1 cellular context compared by ENCODE assay signal in genomic region chr2:73970850-73971471, GRCh38.
A peak's percentile ranks its signal among the peaks of the same experiment; 100 is the strongest.
TF ChIP-seq lines count a peak whose summit lies in the region.

No MANE protein-coding gene starts in this region.

TF ChIP-seq in HepG2, 621 proteins besides CTCF, POLR2A, EP300 and RAD21 (continued from another document and continues in another):
- TF ChIP-seq HHEX (CRISPR knock-in tag; IDR thresholded peaks at IDR 0.05): no peak
- TF ChIP-seq ZNF782 (CRISPR knock-in tag; IDR thresholded peaks at IDR 0.05; ENCODE audit: borderline replicate concordance): no peak
- no peak for TF ChIP-seq ZNF264 (CRISPR knock-in tag; IDR thresholded peaks at IDR 0.05)
- TF ChIP-seq PLRG1 (conservative IDR thresholded peaks at IDR 0.05): no peak
- no peak for TF ChIP-seq ZNF569 (CRISPR knock-in tag; IDR thresholded peaks at IDR 0.05; ENCODE audit: borderline replicate concordance)
- TF ChIP-seq GABPA (IDR thresholded peaks at IDR 0.05; ENCODE audit: low read depth, low read length): no peak
- TF ChIP-seq GABPA (CRISPR knock-in tag; IDR thresholded peaks at IDR 0.05; ENCODE audit: low read depth): 0 out of 2 replicates have a peak, but pooled peaks have one; percentile 21
- no peak for TF ChIP-seq ZFY (CRISPR knock-in tag; IDR thresholded peaks at IDR 0.05)
- TF ChIP-seq KDM2A (CRISPR knock-in tag; IDR thresholded peaks at IDR 0.05; ENCODE audit: borderline replicate concordance, low read depth): 0 out of 2 replicates have a peak, but pooled peaks have one; percentile 37
- TF ChIP-seq SAP130 (CRISPR knock-in tag; IDR thresholded peaks at IDR 0.05; ENCODE audit: low read depth): peak; percentile 45
- no peak for TF ChIP-seq MZF1 (CRISPR knock-in tag; IDR thresholded peaks at IDR 0.05; ENCODE audit: borderline replicate concordance)
- no peak for TF ChIP-seq ZNF7 (CRISPR knock-in tag; IDR thresholded peaks at IDR 0.05)
- TF ChIP-seq ZNF121 (CRISPR knock-in tag; IDR thresholded peaks at IDR 0.05): no peak
- TF ChIP-seq ZNF776 (CRISPR knock-in tag; IDR thresholded peaks at IDR 0.05): no peak
- TF ChIP-seq PHF8 (CRISPR knock-in tag; IDR thresholded peaks at IDR 0.05): no peak
- TF ChIP-seq ZNF563 (CRISPR knock-in tag; IDR thresholded peaks at IDR 0.05): peak; percentile 79
- peak; percentile 96 for TF ChIP-seq RARA (CRISPR knock-in tag; IDR thresholded peaks at IDR 0.05)
- no peak for TF ChIP-seq NAIF1 (CRISPR knock-in tag; IDR thresholded peaks at IDR 0.05; ENCODE audit: borderline replicate concordance)
- TF ChIP-seq ZNF562 (CRISPR knock-in tag; IDR thresholded peaks at IDR 0.05; ENCODE audit: borderline replicate concordance): no peak
- no peak for TF ChIP-seq SMARCE1 (IDR thresholded peaks at IDR 0.05; ENCODE audit: borderline replicate concordance)
- TF ChIP-seq STAG1 (CRISPR knock-in tag; IDR thresholded peaks at IDR 0.05): no peak
- no peak for TF ChIP-seq NR0B2 (CRISPR knock-in tag; IDR thresholded peaks at IDR 0.05)
- no peak for TF ChIP-seq HNF4A (CRISPR knock-in tag; IDR thresholded peaks at IDR 0.05)
- no peak for TF ChIP-seq ZNF619 (CRISPR knock-in tag; IDR thresholded peaks at IDR 0.05)
- peak; percentile 65 to 85 for TF ChIP-seq NR2F1 (CRISPR knock-in tag; IDR thresholded peaks at IDR 0.05)
- TF ChIP-seq HOXA9 (CRISPR knock-in tag; IDR thresholded peaks at IDR 0.05; ENCODE audit: borderline replicate concordance): no peak
- no peak for TF ChIP-seq ATF6 (CRISPR knock-in tag; conservative IDR thresholded peaks at IDR 0.05)
- TF ChIP-seq ZNF766 (CRISPR knock-in tag; IDR thresholded peaks at IDR 0.05; ENCODE audit: borderline replicate concordance): no peak
- TF ChIP-seq POGK (CRISPR knock-in tag; conservative IDR thresholded peaks at IDR 0.05): no peak
- 0 out of 2 replicates have a peak, but pooled peaks have one; percentile 32 for TF ChIP-seq ERF (CRISPR knock-in tag; IDR thresholded peaks at IDR 0.05)
- TF ChIP-seq POGZ (CRISPR knock-in tag; IDR thresholded peaks at IDR 0.05): no peak
- peak; percentile 40; the same call in 1 of the 2 replicates for TF ChIP-seq MIER3 (CRISPR knock-in tag; IDR thresholded peaks at IDR 0.05; ENCODE audit: borderline replicate concordance)
- TF ChIP-seq ZNF331 (CRISPR knock-in tag; IDR thresholded peaks at IDR 0.05): peak; percentile 37; the same call in 1 of the 2 replicates
- TF ChIP-seq ZNF615 (CRISPR knock-in tag; IDR thresholded peaks at IDR 0.05; ENCODE audit: borderline replicate concordance): no peak
- TF ChIP-seq ZMYM2 (CRISPR knock-in tag; IDR thresholded peaks at IDR 0.05): no peak
- TF ChIP-seq MTF2 (CRISPR knock-in tag; IDR thresholded peaks at IDR 0.05; ENCODE audit: borderline replicate concordance): no peak
- no peak for TF ChIP-seq ZNF772 (CRISPR knock-in tag; IDR thresholded peaks at IDR 0.05)
- no peak for TF ChIP-seq ETS1 (CRISPR knock-in tag; IDR thresholded peaks at IDR 0.05)
- TF ChIP-seq ZSCAN12 (CRISPR knock-in tag; IDR thresholded peaks at IDR 0.05): no peak
- TF ChIP-seq ARID5B (CRISPR knock-in tag; IDR thresholded peaks at IDR 0.05): peak; percentile 72
- TF ChIP-seq AKNA (CRISPR knock-in tag; IDR thresholded peaks at IDR 0.05; ENCODE audit: borderline replicate concordance): no peak
- peak; percentile 97 for TF ChIP-seq RXRA (CRISPR knock-in tag; IDR thresholded peaks at IDR 0.05)
- TF ChIP-seq SIX1 (CRISPR knock-in tag; IDR thresholded peaks at IDR 0.05; ENCODE audit: borderline replicate concordance): no peak
- 0 out of 2 replicates have a peak, but pooled peaks have one; percentile 21 for TF ChIP-seq ZNF501 (CRISPR knock-in tag; IDR thresholded peaks at IDR 0.05)
- TF ChIP-seq ATRX (CRISPR knock-in tag; IDR thresholded peaks at IDR 0.05; ENCODE audit: borderline replicate concordance): no peak
- no peak for TF ChIP-seq ZBTB34 (CRISPR knock-in tag; IDR thresholded peaks at IDR 0.05)
- peak; percentile 10; the same call in 1 of the 2 replicates for TF ChIP-seq MED1 (CRISPR knock-in tag; IDR thresholded peaks at IDR 0.05)
- no peak for TF ChIP-seq MED13 (CRISPR knock-in tag; IDR thresholded peaks at IDR 0.05)
- TF ChIP-seq SKI (IDR thresholded peaks at IDR 0.05; ENCODE audit: partially characterized antibody): peak; percentile 66
- TF ChIP-seq RBAK (CRISPR knock-in tag; IDR thresholded peaks at IDR 0.05): no peak
- TF ChIP-seq BCL6 (CRISPR knock-in tag; IDR thresholded peaks at IDR 0.05): peak; percentile 37; the same call in 1 of the 2 replicates
- TF ChIP-seq ZNF709 (CRISPR knock-in tag; IDR thresholded peaks at IDR 0.05): no peak
- TF ChIP-seq CERS6 (CRISPR knock-in tag; IDR thresholded peaks at IDR 0.05): no peak
- TF ChIP-seq PHF5A (CRISPR knock-in tag; IDR thresholded peaks at IDR 0.05; ENCODE audit: low read depth, unreplicated experiment): no peak
- peak; percentile 100 for TF ChIP-seq RXRB (CRISPR knock-in tag; IDR thresholded peaks at IDR 0.05; ENCODE audit: borderline replicate concordance)
- TF ChIP-seq ZNF205 (CRISPR knock-in tag; IDR thresholded peaks at IDR 0.05): no peak
- TF ChIP-seq ZNF564 (CRISPR knock-in tag; IDR thresholded peaks at IDR 0.05): no peak
- no peak for TF ChIP-seq SATB2 (CRISPR knock-in tag; IDR thresholded peaks at IDR 0.05)
